8 cellular contexts compared by ENCODE assay signal in the genomic region with DNA sequence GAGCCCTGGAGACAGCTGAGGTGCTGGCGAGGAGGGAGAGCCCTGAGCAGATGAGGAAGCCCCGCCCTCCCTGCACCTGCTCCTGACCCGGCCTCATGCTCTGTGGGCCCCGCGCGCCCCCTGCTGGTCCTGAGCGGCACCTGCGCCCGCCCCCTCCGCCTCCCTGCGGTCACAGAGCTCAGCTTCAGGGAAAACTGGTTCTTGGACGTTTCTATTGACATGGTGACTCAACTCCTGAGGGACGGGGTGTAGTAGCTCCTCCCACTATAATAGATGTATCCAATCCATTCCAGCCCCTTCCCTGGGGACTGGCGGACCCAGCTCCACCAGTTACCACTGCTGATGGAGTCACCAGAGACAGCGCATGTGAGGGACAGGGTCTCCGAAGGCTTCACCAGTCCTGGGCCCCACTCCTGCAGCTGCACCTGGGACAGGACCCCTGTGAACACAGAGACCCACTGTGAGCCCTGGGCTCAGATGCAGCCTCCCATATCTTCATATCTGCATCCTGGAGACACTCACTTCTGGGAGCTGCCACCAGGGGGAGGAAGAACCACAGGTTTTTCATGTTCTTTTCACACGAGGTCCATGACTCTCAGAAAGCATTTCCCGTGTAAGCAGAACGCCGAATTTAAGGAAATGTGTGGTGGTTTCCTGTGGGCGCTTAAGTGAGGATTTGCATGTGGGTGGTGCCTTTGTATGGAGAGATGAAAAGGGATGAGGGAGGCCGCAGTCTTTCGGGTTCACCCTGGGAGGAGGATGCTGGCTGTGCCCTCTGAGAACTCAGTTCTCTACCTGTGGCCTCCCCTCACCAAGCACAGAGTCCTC.
DNase-seq lines count a peak whose midpoint lies in the region; ATAC-seq and TF ChIP-seq lines count a peak whose summit lies in the region.

No MANE protein-coding gene starts in this region.

- H3K4me3 ChIP-seq in GM12865 (ENCODE audit: low read depth, low read length) (peak overlapping the region; percentile 36), epithelial cell of proximal tubule (ENCODE audit: low read depth, low read length) (no peak overlapping the region)

- peak; percentile 83 for DNase-seq in GM12865 (ENCODE audit: low read depth)
- DNase-seq in NCI-H526 (lab: John Stamatoyannopoulos, UW), result peak; percentile 97 to 98
- DNase-seq in activated CD4-positive, alpha-beta T cell treated with anti-CD3 and anti-CD28 coated beads, Interleukin-2, amount 50 U/mL, for 1 hour, result peak; percentile 81
- DNase-seq in epithelial cell of proximal tubule (ENCODE audit: low read depth), result no peak
- DNase-seq in stimulated activated CD4-positive, alpha-beta T cell treated with anti-CD3 and anti-CD28 coated beads, Interleukin-1b, Interleukin-23, amount 100 ng/mL, for 24 hours (ENCODE audit: low read depth in 4 of 4, low spot score in 1 of 4), result peak; percentile 52 to 82 (median 78)

- TF ChIP-seq CTCF in GM12865 (IDR thresholded peaks at IDR 0.05; ENCODE audit: insufficient read depth, low read depth, low read length, missing control alignments), result peak; percentile 85
- peak; percentile 65 for TF ChIP-seq CTCF in epithelial cell of proximal tubule (conservative IDR thresholded peaks at IDR 0.05; ENCODE audit: low read depth, low read length)

- peak; percentile 56 for ATAC-seq in HG02678 (IDR thresholded peaks at IDR 0.05; ENCODE audit: unreplicated experiment)
- no peak for ATAC-seq in HG03095 (IDR thresholded peaks at IDR 0.05; ENCODE audit: unreplicated experiment)
- no peak for ATAC-seq in HG03469 (IDR thresholded peaks at IDR 0.05; ENCODE audit: unreplicated experiment)
